ENCODE assay signal across 8 cellular contexts in the genomic region with DNA sequence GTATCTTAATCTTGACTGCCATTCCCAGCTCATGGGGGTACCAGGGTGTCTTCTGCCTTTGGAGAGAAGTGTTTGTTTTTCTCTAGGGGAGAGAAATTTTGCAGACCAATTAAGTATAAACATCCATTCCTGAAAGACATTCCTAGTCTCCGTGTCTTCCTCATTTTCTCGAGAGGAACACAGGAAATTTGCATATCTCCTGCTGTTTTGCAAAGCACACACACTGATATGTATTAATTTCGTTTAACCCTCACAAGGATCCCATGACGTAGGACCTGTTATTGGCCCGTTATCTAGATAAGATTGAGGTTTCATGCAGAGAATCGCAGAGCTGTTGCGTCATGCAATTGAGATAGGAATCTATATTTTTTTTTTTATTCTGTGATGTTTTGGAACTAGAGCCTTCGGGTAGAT. TPM values are rescaled to one million over a fixed set of nuclear protein-coding genes. Genes with fewer than 3 reads are reported as not detected.
DNase-seq lines count a peak whose midpoint lies in the region; ATAC-seq and TF ChIP-seq lines count a peak whose summit lies in the region.

No MANE protein-coding gene starts in this region.

- no peak overlapping the region for H3K27ac ChIP-seq in OCI-LY1 (ENCODE audit: low read depth, low read length, poor library complexity, severe bottlenecking)
- peak overlapping the region; percentile 63 for H3K27ac ChIP-seq in mammary epithelial cell (ENCODE audit: insufficient read depth, low read depth, low read length)
- H3K27ac ChIP-seq in mesodermal cell (ENCODE audit: low read depth, low read length, severe bottlenecking), result peak overlapping the region; percentile 49
- no peak overlapping the region for H3K27ac ChIP-seq in RWPE1

- TF ChIP-seq CTCF in OCI-LY1 (IDR thresholded peaks at IDR 0.05; ENCODE audit: low read length), result no peak
- no peak for TF ChIP-seq CTCF in mammary epithelial cell (conservative IDR thresholded peaks at IDR 0.05 in 1 of 2, IDR thresholded peaks at IDR 0.05 in 1 of 2; ENCODE audit: extremely low read depth in 1 of 2, insufficient read depth in 1 of 2, low read depth in 1 of 2, low read length in 2 of 2)
- no peak for TF ChIP-seq CTCF in RWPE1 (conservative IDR thresholded peaks at IDR 0.05; ENCODE audit: low read depth)

- intact Hi-C loops in mammary epithelial cell (cut with micrococcal nuclease), result loop anchor here (1.0 to 5.0 kb wide), 3 partner anchors 35 to 423 kb away; a partner anchor contains a TSS

- WGBS in mammary epithelial cell (ENCODE audit: low coverage, missing lambda C conversion rate), result 13% methylated on average over 8 of the region's 8 CpGs
- WGBS in mesodermal cell (ENCODE audit: insufficient coverage in 2 of 2), 2 experiments, result 15 to 32% methylated on average over 4 to 6 of the region's 8 CpGs

- H3K9ac ChIP-seq in OCI-LY1 (ENCODE audit: low read length) (peak overlapping the region; percentile 78), mammary epithelial cell (ENCODE audit: insufficient read depth, low read length) (peak overlapping the region; percentile 92)

- peak overlapping the region; percentile 81 for H3K4me3 ChIP-seq in OCI-LY1 (ENCODE audit: low read depth, low read length, poor library complexity, severe bottlenecking)
- peak overlapping the region; percentile 75 to 100 (median 76) for H3K4me3 ChIP-seq in mammary epithelial cell (replicated peaks in 1 of 3; ENCODE audit: insufficient read depth in 1 of 3, low read depth in 2 of 3, low read length in 3 of 3)
- peak overlapping the region; percentile 89 for H3K4me3 ChIP-seq in mesodermal cell (ENCODE audit: extremely low read depth, insufficient read depth, low read length, poor library complexity, severe bottlenecking)

- CTCF ChIA-PET in mammary epithelial cell (lab: Charles Lee; ENCODE audit: low non-redundant PET), result no interaction called here
- CTCF ChIA-PET in RWPE1 (lab: Yijun Ruan, JAX), result no interaction called here

- H2AFZ ChIP-seq in OCI-LY1 (ENCODE audit: low read length) (no peak overlapping the region), mammary epithelial cell (ENCODE audit: low read depth, low read length) (peak overlapping the region; percentile 93)

- DNase-seq in NCI-H510A treated with DMSO at 0.1 percent for 48 hours (lab: John Stamatoyannopoulos, UW) (peak; percentile 7), NCI-H510A (lab: John Stamatoyannopoulos, UW) (no peak), mammary epithelial cell (no peak), retina (no peak), RWPE1 (ENCODE audit: low spot score) (no peak)

- BruUV-seq in mammary epithelial cell (replicated peaks; lab: Mats Ljungman, UMichigan), result TSS peak; percentile 46

- in situ Hi-C loops in mammary epithelial cell (cut with MboI; ENCODE audit: low sequenced_read_pairs in 2 of 2), result no loop called here

- no peak for ATAC-seq in GM21717 (IDR thresholded peaks at IDR 0.05; ENCODE audit: unreplicated experiment)

- H3K4me2 ChIP-seq in OCI-LY1 (ENCODE audit: low read length), result peak overlapping the region; percentile 88
- peak overlapping the region; percentile 88 for H3K4me2 ChIP-seq in mammary epithelial cell (ENCODE audit: insufficient read depth, low read depth, low read length)

- H3K27me3 ChIP-seq in OCI-LY1 (ENCODE audit: insufficient read depth, low read length) (no peaks in the 10 kb centered on the region), mammary epithelial cell (ENCODE audit: insufficient read depth, low read length) (no peaks in the 10 kb centered on the region)

- no peaks in the 10 kb centered on the region for H3F3A ChIP-seq in OCI-LY1 (ENCODE audit: insufficient read depth, low read length)

- H3K9me2 ChIP-seq in OCI-LY1 (ENCODE audit: low read depth, low read length), result no peaks in the 10 kb centered on the region

- POLR2A ChIA-PET in RWPE1 (lab: Yijun Ruan, JAX; ENCODE audit: low non-redundant PET), result no interaction called here

- H3K36me3 ChIP-seq in OCI-LY1 (ENCODE audit: insufficient read depth, low read length), result peaks cover 40% of the 10 kb centered on the region
- H3K36me3 ChIP-seq in mammary epithelial cell (ENCODE audit: insufficient read depth, low read length), result peaks cover 13% of the 10 kb centered on the region
- H3K36me3 ChIP-seq in mesodermal cell (ENCODE audit: control insufficient read depth, insufficient read depth, low read length), result peaks cover 39% of the 10 kb centered on the region

- H3K4me1 ChIP-seq in OCI-LY1 (ENCODE audit: insufficient read depth, low read length, severe bottlenecking) (peaks cover 15% of the 10 kb centered on the region), mammary epithelial cell (ENCODE audit: insufficient read depth, low read length) (peaks cover 18% of the 10 kb centered on the region), mesodermal cell (ENCODE audit: control insufficient read depth, insufficient read depth, low read length, poor library complexity, severe bottlenecking) (peaks cover 9% of the 10 kb centered on the region)

- dilution Hi-C loops in mammary epithelial cell (cut with HindIII; ENCODE audit: low sequenced_read_pairs), result loop anchor here (5.0 kb wide), 1 partner anchor 83 kb away; no protein-coding TSS in a partner anchor

- H3K9me3 ChIP-seq in OCI-LY1 (ENCODE audit: low read length) (no peaks in the 10 kb centered on the region), mammary epithelial cell (replicated peaks; ENCODE audit: insufficient read depth, low read length) (no peaks in the 10 kb centered on the region), mesodermal cell (ENCODE audit: control insufficient read depth, low read length) (no peaks in the 10 kb centered on the region)

- no peaks in the 10 kb centered on the region for H4K20me1 ChIP-seq in OCI-LY1 (ENCODE audit: insufficient read depth, low read length)
- no peaks in the 10 kb centered on the region for H4K20me1 ChIP-seq in mammary epithelial cell (ENCODE audit: insufficient read depth, low read length)

- H3K79me2 ChIP-seq in OCI-LY1 (ENCODE audit: insufficient read depth, low read length), result no peaks in the 10 kb centered on the region
- peaks cover 35% of the 10 kb centered on the region for H3K79me2 ChIP-seq in mammary epithelial cell (ENCODE audit: insufficient read depth, low read length)

RNA-seq across cellular contexts. Expression of a gene that starts 0.9 kb away (rescaled TPM):
- 10 to 100 TPM; 51.9 to 52.0 TPM for total RNA-seq in mammary epithelial cell
- polyA plus RNA-seq in mammary epithelial cell, result 50.8 TPM
- 39.9 TPM for polyA minus RNA-seq in mammary epithelial cell
- polyA plus RNA-seq in mesodermal cell (2013, experiment 1 of 2), result 53.0 TPM
- 40.8 TPM for polyA plus RNA-seq in mesodermal cell (2013, experiment 2 of 2)

RNA-seq across cellular contexts. Expression of a gene that starts 35.2 kb away (rescaled TPM):
- 10 to 100 TPM; 61.2 to 67.9 TPM for total RNA-seq in mammary epithelial cell
- 36.1 TPM for polyA plus RNA-seq in mammary epithelial cell
- polyA minus RNA-seq in mammary epithelial cell, result 145 TPM
- polyA plus RNA-seq in mesodermal cell (2013, experiment 1 of 2), result 52.5 TPM
- polyA plus RNA-seq in mesodermal cell (2013, experiment 2 of 2), result 42.9 TPM

Comparison
In these comparisons a context has a peak if more than half of its experiments do, and no peak if none do; other contexts are left out.
1. H3K27ac ChIP-seq: peak in mammary epithelial cell (single experiment) and mesodermal cell (single experiment); none in OCI-LY1 (single experiment) and RWPE1 (single experiment).
2. Peak in every context shown above with its lines, with median percentiles within 50 percentile points of each other: H3K4me3 ChIP-seq.